ENCODE assay signal across 8 cellular contexts in the genomic region with DNA sequence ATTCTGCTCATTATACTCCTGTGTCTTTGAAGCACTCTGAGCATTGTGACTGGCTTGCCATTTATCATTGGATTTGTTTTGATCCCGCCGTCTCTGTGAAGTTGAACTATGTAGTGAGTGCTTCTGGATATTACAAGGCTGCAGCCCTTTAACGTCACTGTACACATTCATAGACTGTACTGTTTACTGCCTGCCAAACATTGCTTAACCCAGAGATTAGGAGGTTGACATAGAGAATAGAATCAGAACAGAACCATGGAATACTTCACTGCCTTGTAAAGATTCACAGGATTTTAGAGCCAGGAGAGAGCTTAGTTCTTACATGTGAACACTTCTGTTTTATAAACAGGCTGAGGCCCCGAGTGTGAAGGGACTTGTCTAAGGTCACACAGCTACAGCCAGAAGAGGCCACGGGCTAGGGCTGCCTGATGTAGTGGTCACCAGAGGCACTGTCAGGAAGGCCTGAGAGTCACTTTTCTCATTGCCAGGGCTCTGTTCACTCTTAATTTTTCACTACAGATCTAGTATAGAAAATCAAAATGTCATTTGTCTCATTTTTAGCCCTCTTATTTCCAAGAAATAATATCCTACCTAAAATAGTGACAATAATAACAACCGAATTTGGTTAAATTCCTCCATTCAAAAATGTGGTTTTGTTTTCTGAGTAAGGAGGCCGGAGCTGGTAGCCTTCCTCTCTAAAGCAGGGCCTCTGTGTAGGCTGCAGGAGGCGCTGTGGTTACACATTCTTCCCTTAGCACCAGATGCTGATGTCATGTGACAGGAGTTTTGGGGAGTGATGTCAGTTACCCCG.
DNase-seq lines count a peak whose midpoint lies in the region; ATAC-seq and TF ChIP-seq lines count a peak whose summit lies in the region.

No MANE protein-coding gene starts in this region.

- no peak overlapping the region for H3K18ac ChIP-seq in neuronal stem cell (ENCODE audit: low read length)

- H2BK15ac ChIP-seq in neuronal stem cell (ENCODE audit: low read length), result no peak overlapping the region

- H2AK5ac ChIP-seq in neuronal stem cell (ENCODE audit: low read depth, low read length), result no peak overlapping the region

- H3K4ac ChIP-seq in neuronal stem cell (ENCODE audit: low read length), result no peak overlapping the region

- H2BK120ac ChIP-seq in neuronal stem cell (ENCODE audit: low read depth, low read length), result no peak overlapping the region

- peak in 4 of 7 experiments; percentile 7 to 56 (median 32) for DNase-seq in CD8-positive, alpha-beta T cell
- DNase-seq in NCI-H345 (lab: John Stamatoyannopoulos, UW), result peak; percentile 20
- peak; percentile 25 for DNase-seq in activated T-cell treated with anti-CD3 and anti-CD28 coated beads for 48 hours (ENCODE audit: low read depth)
- DNase-seq in fibroblast of the aortic adventitia (ENCODE audit: low read depth), result peak; percentile 83
- DNase-seq in neuronal stem cell (ENCODE audit: low spot score), result peak; percentile 51
- no peak for DNase-seq in NCI-H1105 treated with DMSO at 0.1 percent for 48 hours (lab: John Stamatoyannopoulos, UW)

- H3K27me3 Mint-ChIP-seq in CD8-positive, alpha-beta T cell (ENCODE audit: low read depth), result no peaks in the 10 kb centered on the region

- no peaks in the 10 kb centered on the region for H3K4me1 Mint-ChIP-seq in CD8-positive, alpha-beta T cell (ENCODE audit: low read depth)

- no peak overlapping the region for H3K4me2 ChIP-seq in neuronal stem cell (ENCODE audit: insufficient read depth, low read length, poor library complexity, severe bottlenecking)

- H3K9me3 ChIP-seq in CD8-positive, alpha-beta T cell (ENCODE audit: low read length), result no peaks in the 10 kb centered on the region
- no peaks in the 10 kb centered on the region for H3K9me3 ChIP-seq in neuronal stem cell (replicated peaks in 1 of 2; ENCODE audit: control insufficient read depth in 2 of 2, insufficient read depth in 1 of 2, low read depth in 1 of 2, low read length in 2 of 2)

- no peak overlapping the region for H3K27ac ChIP-seq in CD8-positive, alpha-beta T cell (ENCODE audit: low read depth, low read length)
- H3K27ac ChIP-seq in neuronal stem cell (replicated peaks; ENCODE audit: low read length), result no peak overlapping the region

- H2BK12ac ChIP-seq in neuronal stem cell (ENCODE audit: low read length), result no peak overlapping the region

- no peak overlapping the region for H3K4me3 Mint-ChIP-seq in CD8-positive, alpha-beta T cell

- POLR2A ChIA-PET in CD8-positive, alpha-beta T cell (lab: Charles Lee), result no interaction called here

- H3K27me3 ChIP-seq in CD8-positive, alpha-beta T cell (ENCODE audit: insufficient read depth, low read length), result no peaks in the 10 kb centered on the region
- no peaks in the 10 kb centered on the region for H3K27me3 ChIP-seq in neuronal stem cell (ENCODE audit: control insufficient read depth in 3 of 3, insufficient read depth in 3 of 3, low read depth in 1 of 3, low read length in 3 of 3)

- H3K4me3 ChIP-seq in CD8-positive, alpha-beta T cell (ENCODE audit: low read depth, low read length), result no peak overlapping the region
- H3K4me3 ChIP-seq in fibroblast of the aortic adventitia (ENCODE audit: low read depth, low read length) (no peak overlapping the region), neuronal stem cell (ENCODE audit: low read length in 2 of 2) (no peak overlapping the region)

- H3K79me1 ChIP-seq in neuronal stem cell (ENCODE audit: low read depth, low read length), result no peaks in the 10 kb centered on the region

- no CpG with 5 or more reads among the region's 9 CpGs for WGBS in neuronal stem cell (ENCODE audit: extremely low coverage in 2 of 2, insufficient read length in 2 of 2, insufficient replicate concordance in 1 of 2), 2 donors

- H3K36me3 Mint-ChIP-seq in CD8-positive, alpha-beta T cell, result peaks cover 95% of the 10 kb centered on the region

- no peak overlapping the region for H3K14ac ChIP-seq in neuronal stem cell (ENCODE audit: low read length)

- no peak overlapping the region for H3K9ac ChIP-seq in neuronal stem cell (ENCODE audit: low read depth, low read length, poor library complexity)

- no peaks in the 10 kb centered on the region for H3K4me1 ChIP-seq in CD8-positive, alpha-beta T cell (ENCODE audit: insufficient read depth, low read length)
- no peaks in the 10 kb centered on the region for H3K4me1 ChIP-seq in neuronal stem cell (ENCODE audit: control insufficient read depth in 2 of 2, insufficient read depth in 1 of 2, low read depth in 1 of 2, low read length in 2 of 2)

- H4K8ac ChIP-seq in neuronal stem cell (ENCODE audit: low read depth, low read length), result no peak overlapping the region

- H2BK5ac ChIP-seq in neuronal stem cell (ENCODE audit: low read length), result no peak overlapping the region

- peaks cover 59% of the 10 kb centered on the region for H3K36me3 ChIP-seq in CD8-positive, alpha-beta T cell (ENCODE audit: insufficient read depth, low read length)
- peaks cover 23 to 98% of the 10 kb centered on the region in 2 donors for H3K36me3 ChIP-seq in neuronal stem cell (replicated peaks in 1 of 2; ENCODE audit: control insufficient read depth in 2 of 2, insufficient read depth in 2 of 2, low read length in 2 of 2)

- peak; percentile 27 for TF ChIP-seq CTCF in CD8-positive, alpha-beta T cell (IDR thresholded peaks at IDR 0.05)
- TF ChIP-seq CTCF in fibroblast of the aortic adventitia (IDR thresholded peaks at IDR 0.05; ENCODE audit: insufficient read depth, low read length), result peak; percentile 93

- H3K27ac Mint-ChIP-seq in CD8-positive, alpha-beta T cell, result no peak overlapping the region

- H2AFZ ChIP-seq in neuronal stem cell (ENCODE audit: low read length), result no peak overlapping the region

- CTCF ChIA-PET in CD8-positive, alpha-beta T cell (lab: Charles Lee), result interaction anchor here (0.6 to 1.5 kb wide), 3 partner anchors 9 to 116 kb away, joined by 3 to 7 read pairs (median 3); no protein-coding TSS in a partner anchor

- intact Hi-C loops in CD8-positive, alpha-beta T cell (cut with DNase I, micrococcal nuclease), result loop anchor here (1.0 to 10.0 kb wide), 2 partner anchors 54 to 1676 kb away; no protein-coding TSS in a partner anchor

- H4K91ac ChIP-seq in neuronal stem cell (ENCODE audit: low read depth, low read length, poor library complexity), result no peak overlapping the region

- H3K23ac ChIP-seq in neuronal stem cell (ENCODE audit: low read depth, low read length, poor library complexity), result no peak overlapping the region

- ATAC-seq in CD8-positive, alpha-beta T cell, result peak; percentile 48
- ATAC-seq in GM21447 (IDR thresholded peaks at IDR 0.05; ENCODE audit: unreplicated experiment), result peak; percentile 75
- no peak for ATAC-seq in HG02870 (IDR thresholded peaks at IDR 0.05; ENCODE audit: unreplicated experiment)

- no peaks in the 10 kb centered on the region for H3K9me3 Mint-ChIP-seq in CD8-positive, alpha-beta T cell
